In the genomic region with DNA sequence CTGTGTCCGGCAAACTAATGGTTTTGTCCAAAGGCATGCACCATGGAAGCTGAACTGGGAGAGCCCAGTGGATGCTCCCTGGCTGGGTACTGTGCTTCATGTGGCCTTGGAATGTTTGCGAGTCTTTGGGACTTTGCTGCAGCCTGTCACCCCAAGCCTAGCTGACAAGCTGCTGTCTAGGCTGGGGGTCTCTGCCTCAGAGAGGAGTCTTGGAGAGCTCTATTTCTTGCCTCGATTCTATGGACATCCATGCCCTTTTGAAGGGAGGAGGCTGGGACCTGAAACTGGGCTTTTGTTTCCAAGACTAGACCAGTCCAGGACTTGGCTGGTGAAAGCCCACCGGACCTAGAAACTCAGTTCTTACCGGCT, we compare ENCODE assay signal across 8 cellular contexts. TPM values are rescaled to one million over a fixed set of nuclear protein-coding genes. Genes with fewer than 3 reads are reported as not detected.
DNase-seq lines count a peak whose midpoint lies in the region; TF ChIP-seq lines count a peak whose summit lies in the region.

No MANE protein-coding gene starts in this region.

- peak overlapping the region; percentile 4 for H3K27ac ChIP-seq in AG04450 (ENCODE audit: low read depth, low read length)
- no peak overlapping the region for H3K27ac ChIP-seq in mesenchymal stem cell (ENCODE audit: low read length, poor library complexity, severe bottlenecking)

- H3K9me3 ChIP-seq in AG04450 (ENCODE audit: control insufficient read depth, insufficient read depth, low read length), result peaks cover 4% of the 10 kb centered on the region; the same call in 1 of the 2 replicates
- no peaks in the 10 kb centered on the region for H3K9me3 ChIP-seq in mesenchymal stem cell (ENCODE audit: control insufficient read depth, low read length)

- peaks cover 12% of the 10 kb centered on the region for H3K4me1 ChIP-seq in mesenchymal stem cell (ENCODE audit: control insufficient read depth, insufficient read depth, low read depth, low read length)

- no peak overlapping the region for H4K8ac ChIP-seq in mesenchymal stem cell (ENCODE audit: low read length)

- no peak overlapping the region for H2AK5ac ChIP-seq in mesenchymal stem cell (ENCODE audit: low read length, severe bottlenecking)

- peaks cover 26% of the 10 kb centered on the region for H3K4me1 Mint-ChIP-seq in MCF 10A (ENCODE audit: insufficient read depth, unreplicated experiment)

- H3K36me3 Mint-ChIP-seq in MCF 10A (ENCODE audit: insufficient read depth, unreplicated experiment), result peaks cover 5% of the 10 kb centered on the region

- no peak overlapping the region for H2BK12ac ChIP-seq in mesenchymal stem cell (ENCODE audit: low read length in 2 of 2)

- H3K9me3 Mint-ChIP-seq in MCF 10A (ENCODE audit: unreplicated experiment), result peaks cover 7% of the 10 kb centered on the region

- no peak overlapping the region for H2BK120ac ChIP-seq in mesenchymal stem cell (ENCODE audit: low read depth, low read length)

- H3K14ac ChIP-seq in mesenchymal stem cell (ENCODE audit: low read length in 2 of 2), result no peak overlapping the region

- H3K4me2 ChIP-seq in mesenchymal stem cell (ENCODE audit: low read length, poor library complexity, severe bottlenecking), result peak overlapping the region; percentile 64

- H3K4me3 Mint-ChIP-seq in MCF 10A (ENCODE audit: unreplicated experiment), result peak overlapping the region; percentile 92

- POLR2A ChIA-PET in AG04450 (lab: Yijun Ruan, JAX), result interaction anchor here (1.4 to 2.3 kb wide), 2 partner anchors 207 to 254 kb away, joined by 5 read pairs; a partner anchor contains a TSS
- POLR2A ChIA-PET in MCF 10A (lab: Yijun Ruan, JAX), result interaction anchor here (0.6 to 4.7 kb wide), 9 partner anchors 52 to 1487 kb away, joined by 3 to 49 read pairs (median 7); a partner anchor contains a TSS

- H3K4me3 ChIP-seq in AG04450 (ENCODE audit: low read depth, low read length) (peak overlapping the region; percentile 88), mesenchymal stem cell (ENCODE audit: insufficient read depth in 1 of 2, low read depth in 1 of 2, low read length in 2 of 2) (peak overlapping the region; percentile 35 to 97)

- WGBS in mesenchymal stem cell, result 37% methylated on average over 4 of the region's 5 CpGs

- CTCF ChIA-PET in AG04450 (lab: Charles Lee), result interaction anchor here (0.7 to 2.1 kb wide), 5 partner anchors 10 to 274 kb away, joined by 3 to 17 read pairs (median 3); a partner anchor contains a TSS
- CTCF ChIA-PET in MCF 10A (lab: Yijun Ruan, JAX), result interaction anchor here (0.5 to 3.6 kb wide), 20 partner anchors 10 to 1740 kb away, joined by 3 to 27 read pairs (median 4); a partner anchor contains a TSS

- no peaks in the 10 kb centered on the region for H3K27me3 ChIP-seq in AG04450 (ENCODE audit: control insufficient read depth, insufficient read depth, low read length)
- H3K27me3 ChIP-seq in mesenchymal stem cell (ENCODE audit: control insufficient read depth in 1 of 2, insufficient read depth in 1 of 2, low read length in 2 of 2), result no peaks in the 10 kb centered on the region

- peak overlapping the region; percentile 57 for H3K27ac Mint-ChIP-seq in MCF 10A (ENCODE audit: low read depth, unreplicated experiment)

- DNase-seq in AG04450 (ENCODE audit: low read depth, low spot score) (no peak), HT-29 (ENCODE audit: low spot score) (peak; percentile 26), MCF 10A (ENCODE audit: unreplicated experiment) (peak; percentile 13), mesenchymal stem cell (no peak), G401 (ENCODE audit: low spot score) (no peak), NCI-H526 treated with DMSO at 0.1 percent for 48 hours (lab: John Stamatoyannopoulos, UW) (no peak), HPDE6-E6E7 (ENCODE audit: extremely low spot score) (no peak)
- no peak for DNase-seq in effector CD4-positive, alpha-beta T cell

- intact Hi-C loops in MCF 10A (cut with micrococcal nuclease), result loop anchor here (1.0 to 10.0 kb wide), 8 partner anchors 70 to 1748 kb away; a partner anchor contains a TSS

- no peak overlapping the region for H2AFZ ChIP-seq in mesenchymal stem cell (ENCODE audit: low read depth, low read length)

- H2BK5ac ChIP-seq in mesenchymal stem cell (ENCODE audit: low read depth, low read length, poor library complexity, severe bottlenecking), result no peak overlapping the region

- H4K91ac ChIP-seq in mesenchymal stem cell (ENCODE audit: low read length), result no peak overlapping the region

- no peak overlapping the region for H2BK15ac ChIP-seq in mesenchymal stem cell (ENCODE audit: low read depth, poor library complexity, severe bottlenecking)

- no peaks in the 10 kb centered on the region for H3K27me3 Mint-ChIP-seq in MCF 10A (ENCODE audit: insufficient read depth, unreplicated experiment)

- in situ Hi-C loops in G401 (cut with HindIII; ENCODE audit: low sequenced_read_pairs), result no loop called here

- H3K79me1 ChIP-seq in mesenchymal stem cell (replicated peaks; ENCODE audit: low read length, poor library complexity, severe bottlenecking), result peaks cover 9% of the 10 kb centered on the region

- H3K9ac ChIP-seq in mesenchymal stem cell (ENCODE audit: low read length), result peak overlapping the region; percentile 87

- no peak overlapping the region for H3K23ac ChIP-seq in mesenchymal stem cell (ENCODE audit: low read length in 2 of 2)

- no peaks in the 10 kb centered on the region for H3K36me3 ChIP-seq in mesenchymal stem cell (ENCODE audit: control insufficient read depth in 1 of 2, insufficient read depth in 2 of 2, low read depth in 1 of 2, low read length in 2 of 2)

- H3K4ac ChIP-seq in mesenchymal stem cell (ENCODE audit: low read depth in 1 of 2, low read length in 2 of 2), result no peak overlapping the region

- no peak overlapping the region for H3K18ac ChIP-seq in mesenchymal stem cell (ENCODE audit: low read depth in 1 of 2, low read length in 2 of 2)

- no TSS peak for BruUV-seq in MCF 10A (replicated peaks; lab: Mats Ljungman, UMichigan)

- TF ChIP-seq CTCF in AG04450 (IDR thresholded peaks at IDR 0.05; ENCODE audit: low read depth, low read length) (no peak), MCF 10A (IDR thresholded peaks at IDR 0.05; ENCODE audit: unreplicated experiment) (no peak)

RNA-seq across cellular contexts. Expression of a gene that starts 1.7 kb away (rescaled TPM):
- polyA plus RNA-seq in AG04450 (2011; rRNA removed), result 3.6 and 3.7 TPM in 2 replicates
- polyA minus RNA-seq in AG04450 (2011; rRNA and poly(A)+ RNA removed), result 5.2 and 6.2 TPM in 2 replicates
- total RNA-seq in HT-29 (2014; rRNA removed; shearing (Covaris generic)), result 16.1 and 17.2 TPM in 2 replicates
- total RNA-seq in MCF 10A (2022), result 9.5 and 15.3 TPM in 2 replicates
- polyA plus RNA-seq in mesenchymal stem cell (2013, experiment 1 of 2), result 2.8 TPM
- polyA plus RNA-seq in mesenchymal stem cell (2013, experiment 2 of 2), result 2.7 TPM
- total RNA-seq in G401 (2014; rRNA removed; shearing (Covaris generic)), result 9.9 and 13.4 TPM in 2 replicates

RNA-seq across cellular contexts. Expression of a gene that starts 31.4 kb away (rescaled TPM):
- 5.2 and 5.7 TPM in 2 replicates for polyA plus RNA-seq in AG04450 (2011; rRNA removed)
- polyA minus RNA-seq in AG04450 (2011; rRNA and poly(A)+ RNA removed), result 8.0 and 8.6 TPM in 2 replicates
- not detected in 2 replicates for total RNA-seq in HT-29 (2014; rRNA removed; shearing (Covaris generic))
- total RNA-seq in MCF 10A (2022), result not detected in 2 replicates
- polyA plus RNA-seq in mesenchymal stem cell (2013, experiment 1 of 2), result 8.8 TPM
- polyA plus RNA-seq in mesenchymal stem cell (2013, experiment 2 of 2), result 9.7 TPM
- total RNA-seq in G401 (2014; rRNA removed; shearing (Covaris generic)), result not detected in 2 replicates

Comparison
In these comparisons a context has a peak if more than half of its experiments do, and no peak if none do; other contexts are left out.
1. DNase-seq: peak in HT-29 (single experiment) and MCF 10A (single experiment); none in AG04450 (single experiment), mesenchymal stem cell (single experiment), G401 (single experiment), NCI-H526 treated with DMSO at 0.1 percent for 48 hours (single experiment), effector CD4-positive, alpha-beta T cell (single experiment) and HPDE6-E6E7 (single experiment).